17 cellular contexts compared by ENCODE assay signal in the genomic region with DNA sequence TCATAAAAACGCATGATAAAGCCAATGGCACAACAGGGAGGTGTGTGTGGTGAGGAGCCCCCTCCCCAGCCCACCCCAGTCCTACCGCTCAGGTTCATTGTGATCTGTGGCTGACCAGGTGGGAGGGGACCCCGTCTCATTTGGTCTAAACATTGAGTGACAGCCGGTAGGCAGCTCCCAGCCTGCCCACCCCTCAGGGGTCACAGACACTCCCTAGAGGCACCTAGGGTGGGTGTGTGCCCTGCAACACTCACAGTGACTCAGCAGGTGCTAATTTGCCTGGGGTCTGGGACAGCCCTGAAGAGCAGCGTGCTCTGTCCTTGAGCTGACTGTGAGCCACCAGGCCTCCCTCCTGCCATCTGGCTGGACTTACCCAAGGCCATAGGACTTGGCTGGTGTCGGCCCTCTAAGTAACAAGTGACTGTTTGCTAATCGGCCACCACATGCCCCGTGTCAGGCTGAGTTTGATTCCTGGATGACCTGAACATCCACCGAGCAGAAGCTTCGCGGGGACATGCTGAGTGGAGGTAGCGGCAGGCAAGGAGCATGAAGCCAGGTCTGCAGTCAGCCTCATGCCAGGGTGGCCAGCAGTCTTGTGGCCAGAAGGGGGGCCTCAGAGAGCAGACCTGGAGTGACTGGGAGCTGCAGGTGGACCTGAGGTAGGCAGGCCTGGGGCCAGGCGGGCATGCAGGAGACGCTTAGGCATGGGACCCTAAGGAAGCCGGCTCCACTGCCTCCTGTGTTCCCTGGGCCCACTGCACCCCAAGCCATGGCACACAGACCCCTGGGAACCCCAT.
DNase-seq lines count a peak whose midpoint lies in the region; ATAC-seq lines count a peak whose summit lies in the region.
"Had no signal": no experiment of that assay in that cellular context is flagged by ENCODE, and none has a peak within 500 bp of the region (broad histone marks: within the 10 kb centered on the region; RNA-seq: fewer than 3 reads in every experiment).

No MANE protein-coding gene starts in this region.

- H4K8ac ChIP-seq in mesendoderm (ENCODE audit: low read depth, low read length), result no peak overlapping the region

- H3K4me2 ChIP-seq in Karpas-422 (ENCODE audit: low read depth, low read length, poor library complexity, severe bottlenecking) (no peak overlapping the region), mesendoderm (ENCODE audit: low read length) (no peak overlapping the region)
- H3K4me2 ChIP-seq: GM23338 had no signal

- no peak overlapping the region for H3K56ac ChIP-seq in mesendoderm (ENCODE audit: low read length)

- H3K4me1 ChIP-seq in Karpas-422 (ENCODE audit: low read length) (no peaks in the 10 kb centered on the region), mesendoderm (ENCODE audit: control insufficient read depth, low read depth, low read length) (no peaks in the 10 kb centered on the region)

- H2AK5ac ChIP-seq in mesendoderm (ENCODE audit: low read length), result no peak overlapping the region

- H3K36me3 ChIP-seq in Karpas-422 (ENCODE audit: insufficient read depth, low read length), result no peaks in the 10 kb centered on the region
- no peaks in the 10 kb centered on the region for H3K36me3 ChIP-seq in mesendoderm (ENCODE audit: control insufficient read depth, insufficient read depth, low read length)

- no peaks in the 10 kb centered on the region for H3K79me1 ChIP-seq in mesendoderm (ENCODE audit: low read length)

- no peak overlapping the region for H3K23ac ChIP-seq in mesendoderm (ENCODE audit: low read length)

- no peaks in the 10 kb centered on the region for H3K9me3 ChIP-seq in Karpas-422 (ENCODE audit: low read length)

- no CpG with 5 or more reads among the region's 15 CpGs for WGBS in mesendoderm (ENCODE audit: extremely low coverage, insufficient coverage, low lambda C conversion rate)

- no peak overlapping the region for H2BK15ac ChIP-seq in mesendoderm (replicated peaks; ENCODE audit: low read depth)

- no peak overlapping the region for H2BK5ac ChIP-seq in mesendoderm (ENCODE audit: low read length)

- no peaks in the 10 kb centered on the region for H3K79me2 ChIP-seq in Karpas-422 (ENCODE audit: low read length)
- no peaks in the 10 kb centered on the region for H3K79me2 ChIP-seq in mesendoderm (ENCODE audit: control insufficient read depth, insufficient read depth, low read length)

- H2BK120ac ChIP-seq in mesendoderm (ENCODE audit: low read depth, low read length), result no peak overlapping the region

- H3K9me2 ChIP-seq in Karpas-422 (replicated peaks; ENCODE audit: insufficient read depth, low read length), result no peaks in the 10 kb centered on the region

- no peaks in the 10 kb centered on the region for H3K9me3 Mint-ChIP-seq in activated T-cell treated with anti-CD3 and anti-CD28 coated beads, Interleukin-2, amount 50 U/mL, for 4 hours

- peaks cover 5% of the 10 kb centered on the region for H3K4me1 Mint-ChIP-seq in activated T-cell treated with anti-CD3 and anti-CD28 coated beads, Interleukin-2, amount 50 U/mL, for 4 hours (ENCODE audit: low read depth)
- H3K4me1 Mint-ChIP-seq: B cell had no signal

- H3K36me3 Mint-ChIP-seq in activated T-cell treated with anti-CD3 and anti-CD28 coated beads, Interleukin-2, amount 50 U/mL, for 4 hours (ENCODE audit: insufficient read depth), result no peaks in the 10 kb centered on the region
- H3K36me3 Mint-ChIP-seq: CD4-positive, alpha-beta memory T cell had no signal

- ATAC-seq in activated T-cell treated with anti-CD3 and anti-CD28 coated beads, Interleukin-2, amount 50 U/mL, for 4 hours, result no peak
- ATAC-seq: GM23338, HCT116 had no signal

- H4K20me1 ChIP-seq in Karpas-422 (ENCODE audit: insufficient read depth, low read depth, low read length), result no peaks in the 10 kb centered on the region

- no peak overlapping the region for H3K4ac ChIP-seq in mesendoderm (ENCODE audit: low read depth, low read length)

- H3K18ac ChIP-seq in mesendoderm (ENCODE audit: low read length), result no peak overlapping the region

- peaks cover 7% of the 10 kb centered on the region for H3K27me3 Mint-ChIP-seq in activated T-cell treated with anti-CD3 and anti-CD28 coated beads, Interleukin-2, amount 50 U/mL, for 4 hours (ENCODE audit: low read depth)

- H3K27ac ChIP-seq in Karpas-422 (ENCODE audit: low read length) (no peak overlapping the region), mesendoderm (ENCODE audit: low read depth, low read length) (no peak overlapping the region)
- H3K27ac ChIP-seq: C4-2B had no signal

- peak; percentile 11 for DNase-seq in Karpas-422
- DNase-seq in islet precursor cell, result peak; percentile 56
- peak; percentile 5 for DNase-seq in mesendoderm
- DNase-seq in DMS53 treated with DMSO at 0.1 percent for 48 hours (lab: John Stamatoyannopoulos, UW; ENCODE audit: unreplicated experiment), result no peak
- DNase-seq in CD1c-positive myeloid dendritic cell (ENCODE audit: extremely low spot score), result no peak
- no peak for DNase-seq in activated T-cell treated with anti-CD3 and anti-CD28 coated beads, Interleukin-2, amount 50 U/mL, for 4 hours
- no peak for DNase-seq in NCI-H146 treated with DMSO at 0.1 percent for 48 hours (lab: John Stamatoyannopoulos, UW; ENCODE audit: unreplicated experiment)
- DNase-seq: CD4-positive, alpha-beta memory T cell; DMS153; DMS79 treated with DMSO at 0.1 percent for 48 hours; GF-D8; H7; HFFc6 had no signal

- H2AFZ ChIP-seq in Karpas-422 (ENCODE audit: low read length), result no peak overlapping the region
- H2AFZ ChIP-seq: GM23338 had no signal

- no peak overlapping the region for H3K9ac ChIP-seq in Karpas-422 (ENCODE audit: low read length)
- H3K9ac ChIP-seq in mesendoderm (ENCODE audit: low read length), result no peak overlapping the region

- no peak overlapping the region for H4K5ac ChIP-seq in mesendoderm (ENCODE audit: low read length)

- no peak overlapping the region for H3K4me3 ChIP-seq in Karpas-422 (ENCODE audit: low read length)
- H3K4me3 ChIP-seq in mesendoderm (ENCODE audit: low read length), result no peak overlapping the region
- H3K4me3 ChIP-seq: GM23338 had no signal

- H3K27me3 ChIP-seq in Karpas-422 (ENCODE audit: low read length) (no peaks in the 10 kb centered on the region), mesendoderm (ENCODE audit: insufficient read depth, low read length, poor library complexity) (no peaks in the 10 kb centered on the region)

- H3K4me3 Mint-ChIP-seq in activated T-cell treated with anti-CD3 and anti-CD28 coated beads, Interleukin-2, amount 50 U/mL, for 4 hours, result no peak overlapping the region
- H3K4me3 Mint-ChIP-seq: B cell; CD4-positive, alpha-beta memory T cell; GM23338; HFFc6 had no signal

Comparison
In these comparisons a context has a peak if more than half of its experiments do, and no peak if none do; other contexts are left out.
1. DNase-seq: peak in Karpas-422 (single experiment), islet precursor cell (single experiment) and mesendoderm (single experiment); none in DMS53 treated with DMSO at 0.1 percent for 48 hours (single experiment), CD1c-positive myeloid dendritic cell (single experiment), activated T-cell treated with anti-CD3 and anti-CD28 coated beads, Interleukin-2, amount 50 U/mL, for 4 hours (single experiment) and NCI-H146 treated with DMSO at 0.1 percent for 48 hours (single experiment).